Comparison of ENCODE assay signal across 1 cellular context in the genomic region with DNA sequence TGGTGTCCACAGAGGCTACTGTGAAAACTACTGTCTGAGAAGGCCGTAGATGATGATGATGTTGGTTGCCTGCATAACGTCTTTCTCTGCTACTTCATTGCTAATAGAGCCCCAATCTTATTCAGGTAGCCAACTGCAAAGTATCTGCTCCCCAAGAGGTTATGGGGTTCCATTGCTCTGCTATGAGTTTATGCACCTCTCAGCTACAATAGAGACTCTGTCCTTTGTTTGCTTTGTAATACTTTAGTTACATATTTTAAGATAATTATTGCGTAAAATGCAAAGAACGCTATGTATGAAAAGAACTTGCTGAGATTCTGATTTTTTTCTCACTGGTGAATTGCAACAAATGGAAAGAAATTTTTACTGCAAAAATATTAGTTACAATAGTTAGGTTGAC.
TF ChIP-seq lines count a peak whose summit lies in the region.

No MANE protein-coding gene starts in this region.

TF ChIP-seq in HepG2, 621 proteins besides CTCF, POLR2A, EP300 and RAD21:
- TF ChIP-seq ZNF557 (CRISPR knock-in tag; IDR thresholded peaks at IDR 0.05): no peak
- TF ChIP-seq, protein P1, sequence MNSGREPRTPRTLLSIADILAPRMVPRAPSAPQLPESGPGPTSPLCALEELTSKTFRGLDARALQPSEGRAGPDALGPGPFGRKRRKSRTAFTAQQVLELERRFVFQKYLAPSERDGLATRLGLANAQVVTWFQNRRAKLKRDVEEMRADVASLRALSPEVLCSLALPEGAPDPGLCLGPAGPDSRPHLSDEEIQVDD (CRISPR knock-in tag; IDR thresholded peaks at IDR 0.05; ENCODE audit: borderline replicate concordance): no peak
- TF ChIP-seq ZMYM3 (CRISPR knock-in tag; IDR thresholded peaks at IDR 0.05): no peak
- no peak for TF ChIP-seq AKAP8 (CRISPR knock-in tag; IDR thresholded peaks at IDR 0.05)
- TF ChIP-seq DR1 (CRISPR knock-in tag; IDR thresholded peaks at IDR 0.05): no peak
- TF ChIP-seq SMYD3 (CRISPR knock-in tag; IDR thresholded peaks at IDR 0.05): no peak
- no peak for TF ChIP-seq NR1H2 (CRISPR knock-in tag; IDR thresholded peaks at IDR 0.05; ENCODE audit: borderline replicate concordance, low read depth)
- TF ChIP-seq DPF2 (CRISPR knock-in tag; IDR thresholded peaks at IDR 0.05; ENCODE audit: borderline replicate concordance, low read depth): no peak
- TF ChIP-seq, protein P2, sequence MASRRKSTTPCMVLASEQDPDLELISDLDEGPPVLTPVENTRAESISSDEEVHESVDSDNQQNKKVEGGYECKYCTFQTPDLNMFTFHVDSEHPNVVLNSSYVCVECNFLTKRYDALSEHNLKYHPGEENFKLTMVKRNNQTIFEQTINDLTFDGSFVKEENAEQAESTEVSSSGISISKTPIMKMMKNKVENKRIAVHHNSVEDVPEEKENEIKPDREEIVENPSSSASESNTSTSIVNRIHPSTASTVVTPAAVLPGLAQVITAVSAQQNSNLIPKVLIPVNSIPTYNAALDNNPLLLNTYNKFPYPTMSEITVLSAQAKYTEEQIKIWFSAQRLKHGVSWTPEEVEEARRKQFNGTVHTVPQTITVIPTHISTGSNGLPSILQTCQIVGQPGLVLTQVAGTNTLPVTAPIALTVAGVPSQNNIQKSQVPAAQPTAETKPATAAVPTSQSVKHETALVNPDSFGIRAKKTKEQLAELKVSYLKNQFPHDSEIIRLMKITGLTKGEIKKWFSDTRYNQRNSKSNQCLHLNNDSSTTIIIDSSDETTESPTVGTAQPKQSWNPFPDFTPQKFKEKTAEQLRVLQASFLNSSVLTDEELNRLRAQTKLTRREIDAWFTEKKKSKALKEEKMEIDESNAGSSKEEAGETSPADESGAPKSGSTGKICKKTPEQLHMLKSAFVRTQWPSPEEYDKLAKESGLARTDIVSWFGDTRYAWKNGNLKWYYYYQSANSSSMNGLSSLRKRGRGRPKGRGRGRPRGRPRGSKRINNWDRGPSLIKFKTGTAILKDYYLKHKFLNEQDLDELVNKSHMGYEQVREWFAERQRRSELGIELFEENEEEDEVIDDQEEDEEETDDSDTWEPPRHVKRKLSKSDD (CRISPR knock-in tag; IDR thresholded peaks at IDR 0.05; ENCODE audit: low read depth): no peak
- no peak for TF ChIP-seq MIXL1 (CRISPR knock-in tag; IDR thresholded peaks at IDR 0.05)
- no peak for TF ChIP-seq MED13 (CRISPR knock-in tag; IDR thresholded peaks at IDR 0.05)
- TF ChIP-seq SKI (IDR thresholded peaks at IDR 0.05; ENCODE audit: partially characterized antibody): no peak
- TF ChIP-seq SRF (IDR thresholded peaks at IDR 0.05; ENCODE audit: low read depth, low read length): no peak
- TF ChIP-seq ZKSCAN1 (IDR thresholded peaks at IDR 0.05; ENCODE audit: low read length): no peak
- no peak for TF ChIP-seq ZNF703 (CRISPR knock-in tag; IDR thresholded peaks at IDR 0.05; ENCODE audit: borderline replicate concordance)
TF ChIP-seq in HepG2: peak in this region for 0.
